ENCODE assay signal across 15 cellular contexts in genomic region chr12:7290588-7290987, GRCh38. TPM values are rescaled to one million over a fixed set of nuclear protein-coding genes. Genes with fewer than 3 reads are reported as not detected.
"Had no signal": no experiment of that assay in that cellular context is flagged by ENCODE, and none has a peak within 500 bp of the region (broad histone marks: within the 10 kb centered on the region; RNA-seq: fewer than 3 reads in every experiment).

No MANE protein-coding gene starts in this region.

RNA-seq across cellular contexts. Expression of gene ACSM4, which starts 13.3 kb away (rescaled TPM):
- total RNA-seq: stomach, subcutaneous adipose tissue, suprapubic skin, temporal lobe, thoracic aorta, thyroid gland, tibial nerve, transverse colon, upper lobe of left lung, upper lobe of right lung, ureter, urinary bladder, uterus, vagina had no signal
- polyA plus RNA-seq: stomach, thymus, urinary bladder had no signal
